ENCODE assay signal across 13 cellular contexts in the genomic region with DNA sequence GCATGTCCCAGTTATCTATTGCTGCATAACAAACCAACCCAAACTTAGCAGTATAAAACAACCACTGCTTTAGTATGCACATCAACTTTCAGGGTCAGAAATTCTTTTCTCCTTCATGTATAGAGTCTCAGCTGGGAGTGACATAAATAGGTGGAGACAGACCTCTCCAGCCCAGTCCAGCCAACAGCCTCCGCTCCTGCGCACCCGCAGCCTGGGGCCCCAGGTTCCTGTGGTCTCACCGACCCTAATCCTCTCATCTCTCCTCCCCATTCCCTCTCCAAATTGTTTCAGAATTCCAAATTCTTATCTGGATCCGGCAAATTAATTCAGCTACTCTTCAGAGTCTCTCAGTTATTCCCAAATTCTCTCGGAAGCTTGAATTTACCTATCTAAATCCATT. TPM values are rescaled to one million over a fixed set of nuclear protein-coding genes. Genes with fewer than 3 reads are reported as not detected.
DNase-seq lines count a peak whose midpoint lies in the region; ATAC-seq and TF ChIP-seq lines count a peak whose summit lies in the region.
"Had no signal": no experiment of that assay in that cellular context is flagged by ENCODE, and none has a peak within 500 bp of the region (broad histone marks: within the 10 kb centered on the region; RNA-seq: fewer than 3 reads in every experiment).

No MANE protein-coding gene starts in this region.

- POLR2A ChIA-PET in activated CD8-positive, alpha-beta T cell treated with anti-CD3 and anti-CD28 coated beads, Interleukin-2, amount 10 ng/mL, durations not matched to agents 7 days and 5 days (lab: Charles Lee) = no interaction called here

- H3K4me3 Mint-ChIP-seq in stimulated activated naive CD8-positive, alpha-beta T cell treated with anti-CD3 and anti-CD28 coated beads, Interleukin-15, Interleukin-2, amounts not matched to agents 100 ng/mL and 50 ng/mL, for 24 hours = peak overlapping the region; percentile 38
- H3K4me3 Mint-ChIP-seq in activated CD8-positive, alpha-beta T cell treated with anti-CD3 and anti-CD28 coated beads, Interleukin-2, amount 10 ng/mL, durations not matched to agents 7 days and 5 days = peak overlapping the region; percentile 23
- H3K4me3 Mint-ChIP-seq in immature natural killer cell = peak overlapping the region; percentile 19 to 57 (median 34)

- no peak overlapping the region for H3K27ac ChIP-seq in urinary bladder (ENCODE audit: low read depth)
- no peak overlapping the region for H3K27ac ChIP-seq in coronary artery

- no peaks in the 10 kb centered on the region for H3K4me1 ChIP-seq in urinary bladder (ENCODE audit: insufficient read depth)
- H3K4me1 ChIP-seq: BE2C had no signal

- H3K4me3 ChIP-seq in urinary bladder (ENCODE audit: low read depth, low read length) = peak overlapping the region; percentile 42
- H3K4me3 ChIP-seq in coronary artery = no peak overlapping the region

- no peaks in the 10 kb centered on the region for H3K36me3 Mint-ChIP-seq in stimulated activated naive CD8-positive, alpha-beta T cell treated with anti-CD3 and anti-CD28 coated beads, Interleukin-15, Interleukin-2, amounts not matched to agents 100 ng/mL and 50 ng/mL, for 24 hours (ENCODE audit: low read depth)
- H3K36me3 Mint-ChIP-seq in activated CD8-positive, alpha-beta T cell treated with anti-CD3 and anti-CD28 coated beads, Interleukin-2, amount 10 ng/mL, durations not matched to agents 7 days and 5 days (ENCODE audit: low read depth) = no peaks in the 10 kb centered on the region
- no peaks in the 10 kb centered on the region for H3K36me3 Mint-ChIP-seq in immature natural killer cell

- DNase-seq in stimulated activated naive CD8-positive, alpha-beta T cell treated with anti-CD3 and anti-CD28 coated beads, Interleukin-15, Interleukin-2, amounts not matched to agents 100 U/mL and 50 U/mL, for 24 hours = no peak
- no peak for DNase-seq in activated CD8-positive, alpha-beta T cell treated with anti-CD3 and anti-CD28 coated beads, Interleukin-2, amount 10 ng/mL, durations not matched to agents 7 days and 5 days
- DNase-seq in immature natural killer cell (no peak), NCI-H446 treated with DMSO at 0.1 percent for 48 hours (lab: John Stamatoyannopoulos, UW) (no peak), coronary artery (ENCODE audit: low spot score) (no peak)
- DNase-seq: BE2C, hippocampal formation, mesenchymal stem cell, NCI-H1105 had no signal

- no peaks in the 10 kb centered on the region for H3K36me3 ChIP-seq in urinary bladder (ENCODE audit: insufficient read depth)
- H3K36me3 ChIP-seq: BE2C had no signal

- no peak for TF ChIP-seq CTCF in coronary artery (IDR thresholded peaks at IDR 0.05)

- no peak overlapping the region for H3K27ac Mint-ChIP-seq in stimulated activated naive CD8-positive, alpha-beta T cell treated with anti-CD3 and anti-CD28 coated beads, Interleukin-15, Interleukin-2, amounts not matched to agents 100 ng/mL and 50 ng/mL, for 24 hours
- no peak overlapping the region for H3K27ac Mint-ChIP-seq in activated CD8-positive, alpha-beta T cell treated with anti-CD3 and anti-CD28 coated beads, Interleukin-2, amount 10 ng/mL, durations not matched to agents 7 days and 5 days
- no peak overlapping the region for H3K27ac Mint-ChIP-seq in immature natural killer cell

- WGBS in urinary bladder = 43% methylated on average over 6 of the region's 6 CpGs

- H3K9me3 Mint-ChIP-seq in stimulated activated naive CD8-positive, alpha-beta T cell treated with anti-CD3 and anti-CD28 coated beads, Interleukin-15, Interleukin-2, amounts not matched to agents 100 ng/mL and 50 ng/mL, for 24 hours = no peaks in the 10 kb centered on the region
- no peaks in the 10 kb centered on the region for H3K9me3 Mint-ChIP-seq in activated CD8-positive, alpha-beta T cell treated with anti-CD3 and anti-CD28 coated beads, Interleukin-2, amount 10 ng/mL, durations not matched to agents 7 days and 5 days (ENCODE audit: insufficient read depth)
- no peaks in the 10 kb centered on the region for H3K9me3 Mint-ChIP-seq in immature natural killer cell

- CTCF ChIA-PET in activated CD8-positive, alpha-beta T cell treated with anti-CD3 and anti-CD28 coated beads, Interleukin-2, amount 10 ng/mL, durations not matched to agents 7 days and 5 days (lab: Charles Lee) = no interaction called here

- no peak for ATAC-seq in stimulated activated naive CD8-positive, alpha-beta T cell treated with anti-CD3 and anti-CD28 coated beads, Interleukin-15, Interleukin-2, amounts not matched to agents 100 U/mL and 50 U/mL, for 24 hours
- ATAC-seq in activated CD8-positive, alpha-beta T cell treated with anti-CD3 and anti-CD28 coated beads, Interleukin-2, amount 10 ng/mL, durations not matched to agents 7 days and 5 days = no peak
- no peak for ATAC-seq in GM21717 (IDR thresholded peaks at IDR 0.05; ENCODE audit: unreplicated experiment)

- H3K27me3 Mint-ChIP-seq in stimulated activated naive CD8-positive, alpha-beta T cell treated with anti-CD3 and anti-CD28 coated beads, Interleukin-15, Interleukin-2, amounts not matched to agents 100 ng/mL and 50 ng/mL, for 24 hours = peaks cover 48% of the 10 kb centered on the region
- H3K27me3 Mint-ChIP-seq in activated CD8-positive, alpha-beta T cell treated with anti-CD3 and anti-CD28 coated beads, Interleukin-2, amount 10 ng/mL, durations not matched to agents 7 days and 5 days (ENCODE audit: low read depth) = peaks cover 33% of the 10 kb centered on the region
- H3K27me3 Mint-ChIP-seq in immature natural killer cell (ENCODE audit: low read depth in 3 of 3) = peaks cover 15 to 26% (median 18%) of the 10 kb centered on the region in 3 donors

- H3K4me1 Mint-ChIP-seq in stimulated activated naive CD8-positive, alpha-beta T cell treated with anti-CD3 and anti-CD28 coated beads, Interleukin-15, Interleukin-2, amounts not matched to agents 100 ng/mL and 50 ng/mL, for 24 hours (ENCODE audit: low read depth) = peaks cover 22% of the 10 kb centered on the region
- H3K4me1 Mint-ChIP-seq in activated CD8-positive, alpha-beta T cell treated with anti-CD3 and anti-CD28 coated beads, Interleukin-2, amount 10 ng/mL, durations not matched to agents 7 days and 5 days (ENCODE audit: low read depth) = peaks cover 26% of the 10 kb centered on the region
- H3K4me1 Mint-ChIP-seq in immature natural killer cell = peaks cover 23 to 25% of the 10 kb centered on the region in 2 donors

RNA-seq across cellular contexts. Expression of a gene that starts 0.5 kb away (rescaled TPM):
- total RNA-seq in activated CD8-positive, alpha-beta T cell treated with anti-CD3 and anti-CD28 coated beads, Interleukin-2, amount 10 ng/mL, durations not matched to agents 7 days and 5 days = under 1 TPM; 0.05 to 0.08 TPM
- polyA plus RNA-seq in immature natural killer cell = not detected
- total RNA-seq in urinary bladder = 0.42 TPM
- polyA plus RNA-seq in urinary bladder = not detected
- total RNA-seq: HT1080 had no signal
